Comparison of ENCODE assay signal across 23 cellular contexts in genomic region chr16:56337131-56337857, GRCh38.
"Had no signal": no experiment of that assay in that cellular context is flagged by ENCODE, and none has a peak within 500 bp of the region (broad histone marks: within the 10 kb centered on the region; RNA-seq: fewer than 3 reads in every experiment).

No MANE protein-coding gene starts in this region.

- H3K9me3 ChIP-seq: body of pancreas, gastroesophageal sphincter, SK-N-SH, testis had no signal

- H3K4me2 ChIP-seq: SK-N-SH had no signal

- H3K27me3 ChIP-seq: body of pancreas, gastroesophageal sphincter, testis had no signal

- H3K4me3 ChIP-seq: body of pancreas, gastroesophageal sphincter, skin epidermis, testis had no signal

- H3K27ac ChIP-seq: body of pancreas, gastroesophageal sphincter, skin epidermis, testis had no signal

- H3K4me1 ChIP-seq: body of pancreas, gastroesophageal sphincter, testis had no signal

- FAIRE-seq: islet of Langerhans had no signal

- H3K9ac ChIP-seq: SK-N-SH had no signal

- H3K9me2 ChIP-seq: SK-N-SH had no signal

- DNase-seq: activated CD4-positive, alpha-beta memory T cell treated with anti-CD3 and anti-CD28 coated beads, Interleukin-2, amount 10 ng/mL, durations not matched to agents 7 days and 5 days; activated CD4-positive, alpha-beta T cell treated with anti-CD3 and anti-CD28 coated beads for 4 hours; activated CD8-positive, alpha-beta memory T cell treated with anti-CD3 and anti-CD28 coated beads, Interleukin-2, amount 10 ng/mL, durations not matched to agents 7 days and 5 days; activated naive CD4-positive, alpha-beta T cell; activated naive CD8-positive, alpha-beta T cell treated with anti-CD3 and anti-CD28 coated beads for 36 hours; amniotic stem cell; body of pancreas; central memory CD4-positive, alpha-beta T cell; cortex of kidney; effector CD4-positive, alpha-beta T cell; mammary epithelial cell; nephron progenitor cell; occipital lobe; SK-N-SH; stimulated activated CD4-positive, alpha-beta T cell treated with anti-CD3 and anti-CD28 coated beads, Interleukin-15, amount 100 ng/mL, for 24 hours; stimulated activated CD4-positive, alpha-beta T cell treated with anti-CD3 and anti-CD28 coated beads, Interleukin-2, amount 100 ng/mL, for 48 hours; stimulated activated naive CD8-positive, alpha-beta T cell treated with anti-CD3 and anti-CD28 coated beads, Interleukin-15, amount 100 ng/mL, for 72 hours; T-cell; testis had no signal

- ATAC-seq: activated CD8-positive, alpha-beta memory T cell treated with anti-CD3 and anti-CD28 coated beads, Interleukin-2, amount 10 ng/mL, durations not matched to agents 7 days and 5 days; body of pancreas; gastroesophageal sphincter; stimulated activated naive CD8-positive, alpha-beta T cell treated with anti-CD3 and anti-CD28 coated beads, Interleukin-15, amount 100 ng/mL, for 72 hours; T-cell; WTC11 had no signal
